Comparison of ENCODE assay signal across 20 cellular contexts in genomic region chr2:129796216-129796615, GRCh38.
DNase-seq lines count a peak whose midpoint lies in the region; ATAC-seq, FAIRE-seq and TF ChIP-seq lines count a peak whose summit lies in the region.
"Had no signal": no experiment of that assay in that cellular context is flagged by ENCODE, and none has a peak within 500 bp of the region (broad histone marks: within the 10 kb centered on the region; RNA-seq: fewer than 3 reads in every experiment).

No MANE protein-coding gene starts in this region.

- TF ChIP-seq CTCF in colonic mucosa (IDR thresholded peaks at IDR 0.05) (no peak), H1 (IDR thresholded peaks at IDR 0.05; ENCODE audit: control extremely low read depth in 1 of 3, insufficient read depth in 1 of 3, low read depth in 1 of 3, low read length in 3 of 3) (no peak), nephron (IDR thresholded peaks at IDR 0.05; ENCODE audit: unreplicated experiment in 3 of 3) (no peak)

- H2AK5ac ChIP-seq in H1 (ENCODE audit: low read depth, low read length) = no peak overlapping the region

- no peak overlapping the region for H4K91ac ChIP-seq in H1 (replicated peaks; ENCODE audit: insufficient read length, low read length)

- WGBS in H1 (ENCODE audit: extremely low coverage in 1 of 2, insufficient coverage in 1 of 2, insufficient read length in 1 of 2, insufficient replicate concordance in 2 of 2, low coverage in 1 of 2, low lambda C conversion rate in 2 of 2, missing lambda C conversion rate in 1 of 2), 2 experiments = 87% methylated on average over 6 of the region's 7 CpGs; no CpG with 5 or more reads in 1 of the 2 experiments

- H4K20me1 ChIP-seq in H1 (replicated peaks in 1 of 2; ENCODE audit: control insufficient read depth in 1 of 2, insufficient read depth in 2 of 2, low read length in 2 of 2) = no peaks in the 10 kb centered on the region
- H4K20me1 ChIP-seq: BLaER1 treated with 17β-estradiol and CSF1 and Interleukin-3, amounts not matched to agents 10 nM and 100 nM had no signal

- H3K4me1 ChIP-seq in colonic mucosa (no peaks in the 10 kb centered on the region), H1 (replicated peaks in 1 of 4; ENCODE audit: control insufficient read depth in 3 of 4, insufficient read depth in 4 of 4, low read length in 3 of 4) (no peaks in the 10 kb centered on the region; a peak in 2 of 7 replicates)

- H3K79me1 ChIP-seq in H1 (ENCODE audit: low read depth, low read length) = no peaks in the 10 kb centered on the region

- H3K4me3 ChIP-seq in colonic mucosa = no peak overlapping the region
- no peak overlapping the region for H3K4me3 ChIP-seq in H1 (ENCODE audit: extremely low read depth in 1 of 4, insufficient read depth in 2 of 4, low read depth in 3 of 4, low read length in 4 of 4)
- H3K4me3 ChIP-seq: BLaER1 treated with 17β-estradiol and CSF1 and Interleukin-3, amounts not matched to agents 10 nM and 100 nM; GM12878 had no signal

- H3K27ac Mint-ChIP-seq in nephron = peak overlapping the region in 2 of 3 experiments; percentile 17 to 42
- H3K27ac Mint-ChIP-seq: B cell; CD8-positive, alpha-beta T cell; IgD-negative memory B cell had no signal

- H3K4ac ChIP-seq in H1 (replicated peaks; ENCODE audit: insufficient read length, low read depth, low read length) = no peak overlapping the region

- H3K9me3 ChIP-seq in colonic mucosa (no peaks in the 10 kb centered on the region), H1 (ENCODE audit: insufficient read depth in 2 of 2, low read depth in 1 of 2, low read length in 1 of 2) (no peaks in the 10 kb centered on the region)
- H3K9me3 ChIP-seq: BLaER1 treated with 17β-estradiol and CSF1 and Interleukin-3, amounts not matched to agents 10 nM and 100 nM had no signal

- H3K36me3 Mint-ChIP-seq in nephron (ENCODE audit: low read depth) = no peaks in the 10 kb centered on the region
- H3K36me3 Mint-ChIP-seq: CD8-positive, alpha-beta T cell had no signal

- no peak for TF ChIP-seq POLR2A in H1 (IDR thresholded peaks at IDR 0.05; ENCODE audit: control extremely low read depth in 1 of 2, low read depth in 2 of 2, low read length in 2 of 2)

- no peak overlapping the region for H3K4me2 ChIP-seq in H1 (ENCODE audit: insufficient read depth in 1 of 2, low read depth in 2 of 2, low read length in 2 of 2)
- H3K4me2 ChIP-seq: BLaER1 treated with 17β-estradiol and CSF1 and Interleukin-3, amounts not matched to agents 10 nM and 100 nM had no signal

- H4K5ac ChIP-seq in H1 (ENCODE audit: insufficient read length, low read depth, low read length) = no peak overlapping the region

- H2BK15ac ChIP-seq in H1 (ENCODE audit: low read length) = no peak overlapping the region

- H3K27me3 ChIP-seq in colonic mucosa (no peaks in the 10 kb centered on the region), H1 (replicated peaks in 1 of 4; ENCODE audit: control insufficient read depth in 3 of 4, extremely low read depth in 1 of 4, insufficient read depth in 3 of 4, low read length in 3 of 4) (no peaks in the 10 kb centered on the region)
- H3K27me3 ChIP-seq: BLaER1 treated with 17β-estradiol and CSF1 and Interleukin-3, amounts not matched to agents 10 nM and 100 nM had no signal

- intact Hi-C loops in colonic mucosa (cut with DNase I) = no loop called here

- H2BK20ac ChIP-seq in H1 (ENCODE audit: low read length) = no peak overlapping the region

- peaks cover 12% of the 10 kb centered on the region for H3K27me3 Mint-ChIP-seq in nephron (ENCODE audit: low read depth)

- H3K79me2 ChIP-seq in H1 (ENCODE audit: control insufficient read depth in 1 of 2, insufficient read depth in 2 of 2, low read length in 2 of 2) = no peaks in the 10 kb centered on the region

- FAIRE-seq in H1 (lab: Jason Lieb, UNC) = no peak
- FAIRE-seq: GM12878, GM19239, HepG2 had no signal

- no peaks in the 10 kb centered on the region for H3K36me3 ChIP-seq in colonic mucosa
- no peaks in the 10 kb centered on the region for H3K36me3 ChIP-seq in H1 (ENCODE audit: control insufficient read depth in 2 of 4, insufficient read depth in 4 of 4, low read length in 3 of 4)
- H3K36me3 ChIP-seq: BLaER1 treated with 17β-estradiol and CSF1 and Interleukin-3, amounts not matched to agents 10 nM and 100 nM had no signal

- DNase-seq in colonic mucosa = peak; percentile 10
- DNase-seq in H1 (ENCODE audit: low read depth in 1 of 2, low spot score in 2 of 2) = no peak
- DNase-seq in COLO829 (ENCODE audit: low spot score) = no peak
- DNase-seq in activated CD4-positive, alpha-beta T cell treated with anti-CD3 and anti-CD28 coated beads, Interleukin-2, amount 50 U/mL, for 4 hours = no peak
- DNase-seq: COR-L47, DMS 273 treated with DMSO at 0.1 percent for 48 hours, DMS53, DND-41, EL, GOT3, H9 had no signal

- H2BK5ac ChIP-seq in H1 (ENCODE audit: low read depth, low read length) = no peak overlapping the region

- no peaks in the 10 kb centered on the region for H3K23me2 ChIP-seq in H1 (ENCODE audit: low read depth, low read length)

- H3K27ac ChIP-seq in colonic mucosa (no peak overlapping the region), H1 (ENCODE audit: low read depth, low read length) (no peak overlapping the region)
- H3K27ac ChIP-seq: BLaER1 treated with 17β-estradiol and CSF1 and Interleukin-3, amounts not matched to agents 10 nM and 100 nM had no signal

- no peak overlapping the region for H4K8ac ChIP-seq in H1 (ENCODE audit: extremely low read depth, insufficient read depth, low read length)

- TF ChIP-seq RAD21 in H1 (IDR thresholded peaks at IDR 0.05 in 1 of 2, conservative IDR thresholded peaks at IDR 0.05 in 1 of 2; ENCODE audit: low read depth in 2 of 2, low read length in 2 of 2) = no peak

- H2BK12ac ChIP-seq in H1 (ENCODE audit: low read depth, low read length) = 0 out of 2 replicates have a peak overlapping the region, but pooled peaks have one; percentile 27

- ATAC-seq in GM18909 (IDR thresholded peaks at IDR 0.05; ENCODE audit: poor library complexity, unreplicated experiment) = no peak
- ATAC-seq: CD8-positive, alpha-beta T cell; GM12878 had no signal

- no peak overlapping the region for H3K56ac ChIP-seq in H1 (replicated peaks; ENCODE audit: insufficient read length, low read depth, low read length)

- CTCF ChIA-PET in H1 (lab: Charles Lee; ENCODE audit: partially characterized antibody) = interaction anchor here (0.5 to 1.1 kb wide), 3 partner anchors 32 to 134 kb away, joined by 3 read pairs; no protein-coding TSS in a partner anchor

- no peak overlapping the region for H2AFZ ChIP-seq in H1 (ENCODE audit: low read length)

- POLR2A ChIA-PET in H1 (lab: Charles Lee; ENCODE audit: partially characterized antibody) = no interaction called here

- H3K9me3 Mint-ChIP-seq in nephron = no peaks in the 10 kb centered on the region
- H3K9me3 Mint-ChIP-seq: CD8-positive, alpha-beta T cell; IgD-negative memory B cell had no signal

- TF ChIP-seq EP300 in H1 (IDR thresholded peaks at IDR 0.05; ENCODE audit: borderline replicate concordance in 1 of 2, low read depth in 2 of 2, low read length in 2 of 2) = no peak

- no peak overlapping the region for H2BK120ac ChIP-seq in H1 (replicated peaks; ENCODE audit: low read depth, low read length)

- H3K9ac ChIP-seq in colonic mucosa (ENCODE audit: low read depth in 2 of 2, low read length in 2 of 2) = no peak overlapping the region
- no peak overlapping the region for H3K9ac ChIP-seq in H1 (replicated peaks in 1 of 4; ENCODE audit: extremely low read depth in 1 of 4, low read depth in 3 of 4, low read length in 3 of 4)
- H3K9ac ChIP-seq: BLaER1 treated with 17β-estradiol and CSF1 and Interleukin-3, amounts not matched to agents 10 nM and 100 nM had no signal

- no peak overlapping the region; the same call in 1 of the 2 replicates for H3K18ac ChIP-seq in H1 (ENCODE audit: extremely low read depth, low read length)

- no peak overlapping the region for H3K23ac ChIP-seq in H1 (ENCODE audit: insufficient read length)

- H3K4me1 Mint-ChIP-seq in nephron = peaks cover 37% of the 10 kb centered on the region
- H3K4me1 Mint-ChIP-seq: B cell, IgD-negative memory B cell had no signal

- H3K14ac ChIP-seq in H1 (ENCODE audit: insufficient read length) = no peak overlapping the region

- no peak overlapping the region for H3K4me3 Mint-ChIP-seq in nephron
- H3K4me3 Mint-ChIP-seq: B cell; CD8-positive, alpha-beta T cell; H9; IgD-negative memory B cell had no signal

TF ChIP-seq in H1, 55 proteins besides CTCF, POLR2A, EP300 and RAD21 (continues in another document):
- TF ChIP-seq TAF1 (IDR thresholded peaks at IDR 0.05; ENCODE audit: low read depth, low read length) = no peak
- TF ChIP-seq GABPA (IDR thresholded peaks at IDR 0.05; ENCODE audit: borderline replicate concordance, insufficient read depth, low read length) = no peak
- no peak for TF ChIP-seq KDM1A (IDR thresholded peaks at IDR 0.05; ENCODE audit: borderline replicate concordance, low read length)
- TF ChIP-seq RXRA (IDR thresholded peaks at IDR 0.05; ENCODE audit: insufficient read depth, low read depth, low read length) = no peak
- no peak for TF ChIP-seq CHD2 (IDR thresholded peaks at IDR 0.05; ENCODE audit: low read length)
- no peak for TF ChIP-seq TAF7 (optimal IDR thresholded peaks at IDR 0.05; ENCODE audit: borderline replicate concordance, low read depth, low read length)
- TF ChIP-seq, protein P1, sequence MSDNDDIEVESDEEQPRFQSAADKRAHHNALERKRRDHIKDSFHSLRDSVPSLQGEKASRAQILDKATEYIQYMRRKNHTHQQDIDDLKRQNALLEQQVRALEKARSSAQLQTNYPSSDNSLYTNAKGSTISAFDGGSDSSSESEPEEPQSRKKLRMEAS (IDR thresholded peaks at IDR 0.05) = no peak
- TF ChIP-seq CBX8 (IDR thresholded peaks at IDR 0.05; ENCODE audit: borderline replicate concordance, low read depth, low read length) = no peak
- TF ChIP-seq SIN3A (conservative IDR thresholded peaks at IDR 0.05 in 1 of 2, IDR thresholded peaks at IDR 0.05 in 1 of 2; ENCODE audit: low read depth in 1 of 2, low read length in 2 of 2) = no peak
- no peak for TF ChIP-seq BRCA1 (IDR thresholded peaks at IDR 0.05; ENCODE audit: low read depth, low read length)
- no peak for TF ChIP-seq CBX5 (IDR thresholded peaks at IDR 0.05; ENCODE audit: low read depth, low read length)
- no peak for TF ChIP-seq POU5F1 (IDR thresholded peaks at IDR 0.05; ENCODE audit: low read depth, low read length)
- no peak for TF ChIP-seq FOSL1 (IDR thresholded peaks at IDR 0.05; ENCODE audit: insufficient read depth, low read depth, low read length)
- no peak for TF ChIP-seq USF2 (IDR thresholded peaks at IDR 0.05; ENCODE audit: low read length)
